ENCODE assay signal across 1 cellular context in the genomic region with DNA sequence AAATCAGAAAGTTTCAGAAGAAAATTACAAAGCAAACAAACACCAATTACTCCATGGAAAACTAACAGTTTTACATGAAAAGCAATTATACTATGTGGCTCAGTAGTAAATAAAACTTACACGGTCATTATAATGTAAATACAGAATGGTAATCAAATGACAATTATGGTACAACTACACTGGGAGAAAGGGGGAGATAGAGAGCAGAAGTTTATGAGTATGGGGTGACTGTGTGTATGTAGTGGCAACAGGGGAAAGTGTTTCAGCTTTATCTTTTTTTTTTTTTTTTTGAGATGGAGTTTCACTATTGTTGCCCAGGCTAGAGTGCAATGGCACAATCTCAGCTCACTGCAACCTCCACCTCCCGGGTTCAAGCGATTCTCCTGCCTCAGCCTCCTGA.
TF ChIP-seq lines count a peak whose summit lies in the region.

No MANE protein-coding gene starts in this region.

TF ChIP-seq in HEK293, 187 proteins besides CTCF, POLR2A, EP300 and RAD21 (continued from another document):
- TF ChIP-seq, protein P1, sequence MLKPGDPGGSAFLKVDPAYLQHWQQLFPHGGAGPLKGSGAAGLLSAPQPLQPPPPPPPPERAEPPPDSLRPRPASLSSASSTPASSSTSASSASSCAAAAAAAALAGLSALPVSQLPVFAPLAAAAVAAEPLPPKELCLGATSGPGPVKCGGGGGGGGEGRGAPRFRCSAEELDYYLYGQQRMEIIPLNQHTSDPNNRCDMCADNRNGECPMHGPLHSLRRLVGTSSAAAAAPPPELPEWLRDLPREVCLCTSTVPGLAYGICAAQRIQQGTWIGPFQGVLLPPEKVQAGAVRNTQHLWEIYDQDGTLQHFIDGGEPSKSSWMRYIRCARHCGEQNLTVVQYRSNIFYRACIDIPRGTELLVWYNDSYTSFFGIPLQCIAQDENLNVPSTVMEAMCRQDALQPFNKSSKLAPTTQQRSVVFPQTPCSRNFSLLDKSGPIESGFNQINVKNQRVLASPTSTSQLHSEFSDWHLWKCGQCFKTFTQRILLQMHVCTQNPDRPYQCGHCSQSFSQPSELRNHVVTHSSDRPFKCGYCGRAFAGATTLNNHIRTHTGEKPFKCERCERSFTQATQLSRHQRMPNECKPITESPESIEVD (tag by site-specific recombination; IDR thresholded peaks at IDR 0.05): peak; percentile 61; the same call in 1 of the 2 replicates
TF ChIP-seq in HEK293: peak in this region for 2; not testable (repeated sequence) for 185.
